ENCODE assay signal across 8 cellular contexts in the genomic region with DNA sequence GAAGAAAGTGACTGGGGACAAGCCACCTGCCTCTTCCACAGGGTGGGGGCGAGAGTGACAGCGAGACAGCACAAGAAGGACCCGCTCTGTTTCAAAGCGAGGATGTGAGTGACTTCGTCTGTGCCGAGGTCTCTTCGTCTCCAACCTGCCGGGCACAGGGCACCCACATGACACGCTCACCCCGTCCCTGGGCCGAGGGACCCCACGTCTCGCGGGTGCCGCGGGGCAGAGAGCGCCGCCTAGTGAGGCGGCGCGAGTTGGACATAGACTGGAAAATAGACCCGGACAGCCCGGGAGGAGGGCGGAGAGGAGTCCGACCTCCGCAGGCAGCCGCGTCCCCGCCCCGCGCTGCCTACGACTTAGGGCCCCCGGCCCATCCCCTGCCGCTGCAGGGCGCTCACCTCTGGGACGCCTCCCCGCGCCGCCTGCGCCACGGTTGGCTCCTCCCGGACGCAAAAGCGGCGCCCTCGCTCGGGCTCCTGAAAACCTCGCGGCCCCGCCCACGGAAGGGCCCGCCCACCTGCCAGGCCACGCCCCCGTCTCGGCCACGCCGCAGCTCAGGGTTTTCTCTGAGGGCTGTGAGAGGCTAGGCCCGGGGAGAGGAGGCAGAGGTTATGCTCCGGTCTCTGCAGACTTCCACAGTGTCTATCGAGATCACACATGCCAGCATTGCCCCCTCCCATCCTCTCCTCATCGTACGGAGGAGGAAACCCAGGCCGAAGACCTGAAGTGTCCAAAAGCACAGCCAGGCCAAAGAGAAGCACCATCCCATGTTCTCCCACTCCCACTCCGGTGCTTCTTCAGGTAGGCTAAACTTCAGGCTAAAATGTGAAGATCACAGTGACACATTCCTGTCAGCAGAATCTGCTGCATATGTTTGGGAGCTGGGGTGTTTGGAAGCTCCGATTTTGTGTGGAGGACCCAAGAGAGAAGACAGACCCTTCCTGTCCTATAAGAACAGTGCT. TPM values are rescaled to one million over a fixed set of nuclear protein-coding genes. Genes with fewer than 3 reads are reported as not detected.
A peak's percentile ranks its signal among the peaks of the same experiment; 100 is the strongest.
DNase-seq lines count a peak whose midpoint lies in the region; ATAC-seq and TF ChIP-seq lines count a peak whose summit lies in the region.

Gene TLR5 (minus strand): TSS at position 454 of the 965 bp plus-strand sequence. CDS start 30,217 bp downstream, outside the sequence.

- peak within 1 kb of the TSS; percentile 82 to 85 for H3K27ac ChIP-seq in left lung

- intact Hi-C loops in activated CD4-positive, alpha-beta T cell treated with anti-CD3 and anti-CD28 coated beads for 36 hours (cut with DNase I, micrococcal nuclease): loop anchor here (1.0 to 10.0 kb wide), 6 partner anchors 10 to 702 kb away; partner anchors contain the start of gene TP53BP2 (in 1 of the 2)
- intact Hi-C loops in left lung (cut with DNase I): no loop called here

- H3K9me3 ChIP-seq in left lung: peaks cover 0 to 11% of the 10 kb centered on the region in 2 donors

- CTCF ChIA-PET in activated CD4-positive, alpha-beta T cell treated with anti-CD3 and anti-CD28 coated beads for 36 hours (lab: Charles Lee): interaction anchor here (0.6 to 4.0 kb wide), 11 partner anchors 8 to 430 kb away, joined by 3 to 35 read pairs (median 4); no protein-coding TSS in a partner anchor

- no peak for DNase-seq in AG09309 (ENCODE audit: low read depth)
- peak; percentile 71 for DNase-seq in NCI-H2227 treated with DMSO at 0.1 percent for 48 hours (lab: John Stamatoyannopoulos, UW)
- DNase-seq in activated CD4-positive, alpha-beta T cell treated with anti-CD3 and anti-CD28 coated beads for 36 hours: peak; percentile 93
- DNase-seq in choroid plexus epithelial cell (ENCODE audit: low read depth): peak; percentile 33
- DNase-seq in left lung: peak; percentile 92 to 99
- DNase-seq in stimulated activated CD4-positive, alpha-beta T cell treated with anti-CD3 and anti-CD28 coated beads, Interleukin-2, amount 100 ng/mL, for 48 hours: peak; percentile 88 to 92

- H3K4me1 Mint-ChIP-seq in activated CD4-positive, alpha-beta T cell treated with anti-CD3 and anti-CD28 coated beads for 36 hours: peaks cover 30% of the 10 kb centered on the region

- H3K27me3 ChIP-seq in left lung: no peaks in the 10 kb centered on the region

- ATAC-seq in GM18907 (IDR thresholded peaks at IDR 0.05; ENCODE audit: unreplicated experiment) (peak; percentile 81), HG03159 (IDR thresholded peaks at IDR 0.05; ENCODE audit: unreplicated experiment) (peak; percentile 88), left lung (peak; percentile 93)
- peak; percentile 89 for ATAC-seq in activated CD4-positive, alpha-beta T cell treated with anti-CD3 and anti-CD28 coated beads for 36 hours

- H3K4me3 ChIP-seq in AG09309 (ENCODE audit: control insufficient read depth, low read depth, low read length): peak within 1 kb of the TSS; percentile 39
- H3K4me3 ChIP-seq in choroid plexus epithelial cell (ENCODE audit: low read depth, low read length): peak within 1 kb of the TSS; percentile 64
- H3K4me3 ChIP-seq in left lung: peak within 1 kb of the TSS; percentile 51 to 67

- H3K4me1 ChIP-seq in left lung: peaks cover 21 to 59% of the 10 kb centered on the region in 2 donors

- POLR2A ChIA-PET in activated CD4-positive, alpha-beta T cell treated with anti-CD3 and anti-CD28 coated beads for 36 hours (lab: Charles Lee): no interaction called here

- TF ChIP-seq CTCF in AG09309 (IDR thresholded peaks at IDR 0.05; ENCODE audit: control insufficient read depth, insufficient read depth, low read depth, low read length, missing control alignments) (peak; percentile 65), choroid plexus epithelial cell (conservative IDR thresholded peaks at IDR 0.05; ENCODE audit: low read depth, low read length) (peak; percentile 67), left lung (IDR thresholded peaks at IDR 0.05) (peak; percentile 51 to 58)

- H3K27me3 Mint-ChIP-seq in activated CD4-positive, alpha-beta T cell treated with anti-CD3 and anti-CD28 coated beads for 36 hours: peaks cover 2% of the 10 kb centered on the region

- peaks cover 4% of the 10 kb centered on the region for H3K36me3 Mint-ChIP-seq in activated CD4-positive, alpha-beta T cell treated with anti-CD3 and anti-CD28 coated beads for 36 hours (ENCODE audit: low read depth)

- peak within 1 kb of the TSS; percentile 79 for H3K27ac Mint-ChIP-seq in activated CD4-positive, alpha-beta T cell treated with anti-CD3 and anti-CD28 coated beads for 36 hours

- H3K36me3 ChIP-seq in left lung: no peaks in the 10 kb centered on the region

- H3K9me3 Mint-ChIP-seq in activated CD4-positive, alpha-beta T cell treated with anti-CD3 and anti-CD28 coated beads for 36 hours (ENCODE audit: low read depth): peaks cover 2% of the 10 kb centered on the region

- H3K4me3 Mint-ChIP-seq in activated CD4-positive, alpha-beta T cell treated with anti-CD3 and anti-CD28 coated beads for 36 hours: peak within 1 kb of the TSS; percentile 69

RNA-seq across cellular contexts. Expression of gene TLR5, which starts in this region (rescaled TPM):
- total RNA-seq in activated CD4-positive, alpha-beta T cell treated with anti-CD3 and anti-CD28 coated beads for 36 hours: under 1 TPM; 0.21 to 0.56 TPM
- total RNA-seq in left lung: 10 to 100 TPM; 14.7 to 27.6 TPM

Comparison
In these comparisons a context has a peak if more than half of its experiments do, and no peak if none do; other contexts are left out.
1. RNA of gene TLR5 (total RNA-seq): 14.7 to 27.6 TPM in left lung; 0.21 to 0.56 TPM in activated CD4-positive, alpha-beta T cell treated with anti-CD3 and anti-CD28 coated beads for 36 hours; every median in the first group is over 10 times any median in the second.
2. Peak in DNase-seq and ATAC-seq in activated CD4-positive, alpha-beta T cell treated with anti-CD3 and anti-CD28 coated beads for 36 hours; RNA of the gene not detected or under 1 TPM.
3. intact Hi-C loops: an anchor here in activated CD4-positive, alpha-beta T cell treated with anti-CD3 and anti-CD28 coated beads for 36 hours (1.0 to 10.0 kb wide); none called in left lung.
4. Peak in every context shown above with its lines, with median percentiles within 50 percentile points of each other: H3K4me3 ChIP-seq, CTCF ChIP-seq and ATAC-seq.